Comparison of ENCODE assay signal across 1 cellular context in genomic region chr15:97194750-97195149, GRCh38.
TF ChIP-seq lines count a peak whose summit lies in the region.

No MANE protein-coding gene starts in this region.

TF ChIP-seq in IMR-90, 13 proteins besides CTCF, POLR2A, EP300 and RAD21 (continued from another document):
- TF ChIP-seq BHLHE40 (IDR thresholded peaks at IDR 0.05; ENCODE audit: low read depth, low read length) (no peak), CEBPB (IDR thresholded peaks at IDR 0.05; ENCODE audit: low read depth, low read length) (no peak)
